8 cellular contexts compared by ENCODE assay signal in genomic region chr5:140174472-140175366, GRCh38. TPM values are rescaled to one million over a fixed set of nuclear protein-coding genes. Genes with fewer than 3 reads are reported as not detected.
DNase-seq lines count a peak whose midpoint lies in the region; ATAC-seq, FAIRE-seq and TF ChIP-seq lines count a peak whose summit lies in the region.

CYSTM1 (plus strand) TSS chr5:140175188; CDS start chr5:140194466, 19,278 bp downstream.

- peak within 1 kb of the TSS; percentile 83 for H3K4me2 ChIP-seq in hepatocyte

- no peaks in the 10 kb centered on the region for H4K20me1 ChIP-seq in hepatocyte (ENCODE audit: insufficient read depth, poor library complexity, severe bottlenecking)

- no peaks in the 10 kb centered on the region for H3K9me2 ChIP-seq in hepatocyte (replicated peaks; ENCODE audit: insufficient read depth)

- FAIRE-seq in GM18507 (lab: Jason Lieb, UNC): peak; percentile 94

- H2AFZ ChIP-seq in hepatocyte: peak within 1 kb of the TSS; percentile 66

- peaks cover 8% of the 10 kb centered on the region for H3K4me1 ChIP-seq in hepatocyte (ENCODE audit: insufficient read depth)

- H3K4me3 ChIP-seq in hepatocyte: peak within 1 kb of the TSS; percentile 68

- 3% methylated on average over 59 of the region's 61 CpGs for WGBS in hepatocyte (ENCODE audit: low lambda C conversion rate, missing lambda C conversion rate)

- H3K27me3 ChIP-seq in hepatocyte: no peaks in the 10 kb centered on the region

- TF ChIP-seq CTCF in hepatocyte (IDR thresholded peaks at IDR 0.05; ENCODE audit: poor library complexity): no peak

- H3K36me3 ChIP-seq in hepatocyte (replicated peaks; ENCODE audit: insufficient read depth, low read depth): no peaks in the 10 kb centered on the region

- peak; percentile 94 for DNase-seq in GM18507 (ENCODE audit: extremely low spot score, insufficient read length, low read depth)
- peak; percentile 65 for DNase-seq in NCI-H2029 treated with DMSO at 0.1 percent for 48 hours (lab: John Stamatoyannopoulos, UW)
- DNase-seq in T-helper 9 cell: peak; percentile 96
- peak; percentile 98 for DNase-seq in astrocyte of the hippocampus (ENCODE audit: low read depth, low spot score)
- DNase-seq in hepatocyte (ENCODE audit: low spot score): peak; percentile 100
- DNase-seq in renal cortical epithelial cell (ENCODE audit: low read depth): peak; percentile 81
- no peak for DNase-seq in GF-D8 (lab: John Stamatoyannopoulos, UW)

- H3K27ac ChIP-seq in hepatocyte: peak within 1 kb of the TSS; percentile 97

- no peaks in the 10 kb centered on the region for H3K9me3 ChIP-seq in hepatocyte (ENCODE audit: low read depth)

- peaks cover 28% of the 10 kb centered on the region for H3K79me2 ChIP-seq in hepatocyte

- ATAC-seq in HG02973 (IDR thresholded peaks at IDR 0.05; ENCODE audit: unreplicated experiment): peak; percentile 93

RNA-seq across cellular contexts. Expression of gene CYSTM1, which starts in this region (rescaled TPM):
- total RNA-seq in hepatocyte (111 and 120 TPM in 2 replicates), renal cortical epithelial cell (27.0 and 30.0 TPM in 2 replicates)
- 196 and 262 TPM in 2 replicates for polyA plus RNA-seq in hepatocyte
